In genomic region chr1:44354840-44355581, GRCh38 we compare ENCODE assay signal across 8 cellular contexts. TPM values are rescaled to one million over a fixed set of nuclear protein-coding genes. Genes with fewer than 3 reads are reported as not detected.
DNase-seq lines count a peak whose midpoint lies in the region; ATAC-seq and TF ChIP-seq lines count a peak whose summit lies in the region.

Gene ERI3 (minus strand): TSS chr1:44355257. CDS start chr1:44355026, 231 bp downstream.

- DNase-seq in BJ (ENCODE audit: low read depth) (peak; percentile 86), NCI-H526 treated with DMSO at 0.1 percent for 48 hours (lab: John Stamatoyannopoulos, UW) (peak; percentile 99), coronary artery (ENCODE audit: low spot score) (peak; percentile 99)
- DNase-seq in activated CD4-positive, alpha-beta T cell treated with anti-CD3 and anti-CD28 coated beads, Interleukin-2, amount 10 ng/mL, durations not matched to agents 24 days and 14 days: peak; percentile 99
- peak; percentile 88 to 93 for DNase-seq in stimulated activated CD4-positive, alpha-beta T cell treated with anti-CD3 and anti-CD28 coated beads, Interleukin-1b, Interleukin-23, amount 100 ng/mL, for 4 hours (ENCODE audit: low read depth in 2 of 2)

- POLR2A ChIA-PET in BJ (lab: Charles Lee): no interaction called here

- H3K36me3 ChIP-seq in BJ (ENCODE audit: control insufficient read depth, insufficient read depth, low read length): no peaks in the 10 kb centered on the region

- no peaks in the 10 kb centered on the region for H3K9me3 Mint-ChIP-seq in activated CD4-positive, alpha-beta T cell treated with anti-CD3 and anti-CD28 coated beads, Interleukin-2, amount 10 ng/mL, durations not matched to agents 24 days and 14 days

- H3K4me3 ChIP-seq in BJ (ENCODE audit: low read depth, low read length): peak within 1 kb of the TSS; percentile 79
- peak within 1 kb of the TSS; percentile 88 for H3K4me3 ChIP-seq in coronary artery

- no peaks in the 10 kb centered on the region for H3K36me3 Mint-ChIP-seq in activated CD4-positive, alpha-beta T cell treated with anti-CD3 and anti-CD28 coated beads, Interleukin-2, amount 10 ng/mL, durations not matched to agents 24 days and 14 days (ENCODE audit: low read depth)

- H3K27me3 ChIP-seq in BJ (ENCODE audit: control insufficient read depth, insufficient read depth, low read length) (no peaks in the 10 kb centered on the region), layer of hippocampus (ENCODE audit: control insufficient read depth, insufficient read depth, low read length) (no peaks in the 10 kb centered on the region)

- peak within 1 kb of the TSS; percentile 91 for H3K4me3 Mint-ChIP-seq in activated CD4-positive, alpha-beta T cell treated with anti-CD3 and anti-CD28 coated beads, Interleukin-2, amount 10 ng/mL, durations not matched to agents 24 days and 14 days

- peak within 1 kb of the TSS; percentile 75 to 82 for H3K27ac ChIP-seq in coronary artery
- H3K27ac ChIP-seq in layer of hippocampus (ENCODE audit: low read depth, low read length): peak within 1 kb of the TSS; percentile 59

- peak within 1 kb of the TSS; percentile 91 for H3K27ac Mint-ChIP-seq in activated CD4-positive, alpha-beta T cell treated with anti-CD3 and anti-CD28 coated beads, Interleukin-2, amount 10 ng/mL, durations not matched to agents 24 days and 14 days

- peaks cover 28% of the 10 kb centered on the region for H3K4me1 Mint-ChIP-seq in activated CD4-positive, alpha-beta T cell treated with anti-CD3 and anti-CD28 coated beads, Interleukin-2, amount 10 ng/mL, durations not matched to agents 24 days and 14 days

- TF ChIP-seq CTCF in BJ (IDR thresholded peaks at IDR 0.05; ENCODE audit: insufficient read depth, low read depth, low read length) (no peak), coronary artery (IDR thresholded peaks at IDR 0.05) (no peak)

- ATAC-seq in GM19324 (IDR thresholded peaks at IDR 0.05; ENCODE audit: low FRiP score, unreplicated experiment): peak; percentile 99
- ATAC-seq in HG03469 (IDR thresholded peaks at IDR 0.05; ENCODE audit: unreplicated experiment): peak; percentile 91

- intact Hi-C loops in activated CD4-positive, alpha-beta T cell treated with anti-CD3 and anti-CD28 coated beads, Interleukin-2, amount 10 ng/mL, durations not matched to agents 24 days and 14 days (cut with micrococcal nuclease): loop anchor here (1.0 kb wide), 2 partner anchors 142 to 319 kb away; partner anchors contain the start of genes ARMH1, DMAP1 and TMEM53

- CTCF ChIA-PET in BJ (lab: Yijun Ruan, JAX): interaction anchor here (1.1 to 1.8 kb wide), 3 partner anchors 117 to 307 kb away, joined by 3 to 5 read pairs (median 4); no protein-coding TSS in a partner anchor

- H3K27me3 Mint-ChIP-seq in activated CD4-positive, alpha-beta T cell treated with anti-CD3 and anti-CD28 coated beads, Interleukin-2, amount 10 ng/mL, durations not matched to agents 24 days and 14 days: no peaks in the 10 kb centered on the region

RNA-seq across cellular contexts. Expression of gene ERI3, which starts in this region (rescaled TPM):
- 55.6 and 75.4 TPM in 2 replicates for polyA plus RNA-seq in BJ (2011; rRNA removed)
- polyA minus RNA-seq in BJ (2011; rRNA and poly(A)+ RNA removed): 49.5 and 82.3 TPM in 2 replicates
- total RNA-seq in activated CD4-positive, alpha-beta T cell treated with anti-CD3 and anti-CD28 coated beads, Interleukin-2, amount 10 ng/mL, durations not matched to agents 24 days and 14 days: 50.2 and 53.2 TPM in 2 replicates

Comparison
In these comparisons a context has a peak if more than half of its experiments do, and no peak if none do; other contexts are left out.
1. Peak in every context shown above with its lines: DNase-seq, ATAC-seq, H3K4me3 ChIP-seq and H3K27ac ChIP-seq.